ENCODE assay signal across 8 cellular contexts in genomic region chr5:1799602-1800469, GRCh38. TPM values are rescaled to one million over a fixed set of nuclear protein-coding genes. Genes with fewer than 3 reads are reported as not detected.
DNase-seq lines count a peak whose midpoint lies in the region; ATAC-seq and TF ChIP-seq lines count a peak whose summit lies in the region.

TSS of gene MRPL36 (minus strand) at chr5:1799837. CDS start at chr5:1798935, 902 bp downstream.

- H3K4me2 ChIP-seq in Karpas-422 (ENCODE audit: low read depth, low read length, poor library complexity, severe bottlenecking) = peak within 1 kb of the TSS; percentile 83

- H3K27ac ChIP-seq in Karpas-422 (ENCODE audit: low read length) (peak within 1 kb of the TSS; percentile 87), Peyer's patch (peak within 1 kb of the TSS; percentile 77 to 89 (median 86)), esophagus (ENCODE audit: low read depth in 2 of 2, low read length in 1 of 2) (peak within 1 kb of the TSS; percentile 69 to 88), mucosa of rectum (ENCODE audit: low read depth in 2 of 2, low read length in 2 of 2) (peak within 1 kb of the TSS; percentile 79 to 81)

- TF ChIP-seq POLR2A in Peyer's patch (IDR thresholded peaks at IDR 0.05) = peak; percentile 82 to 90

- H4K20me1 ChIP-seq in Karpas-422 (ENCODE audit: insufficient read depth, low read depth, low read length) = peaks cover 23% of the 10 kb centered on the region

- H3K27me3 ChIP-seq in Karpas-422 (ENCODE audit: low read length) (no peaks in the 10 kb centered on the region), Peyer's patch (no peaks in the 10 kb centered on the region), esophagus (ENCODE audit: control insufficient read depth in 1 of 2, insufficient read depth in 2 of 2, low read length in 2 of 2) (no peaks in the 10 kb centered on the region), mucosa of rectum (ENCODE audit: control insufficient read depth in 2 of 2, insufficient read depth in 2 of 2, low read length in 2 of 2) (no peaks in the 10 kb centered on the region)

- WGBS in esophagus, 2 donors = 2 to 3% methylated on average over 68 of the region's 68 CpGs

- H3K36me3 ChIP-seq in Karpas-422 (ENCODE audit: insufficient read depth, low read length) (peaks cover 33% of the 10 kb centered on the region; the same call in 1 of the 2 replicates), Peyer's patch (peaks cover 0 to 41% (median 0%) of the 10 kb centered on the region in 3 donors), esophagus (ENCODE audit: control insufficient read depth in 2 of 2, insufficient read depth in 2 of 2, low read length in 1 of 2) (peaks cover 5 to 33% of the 10 kb centered on the region in 2 donors), mucosa of rectum (ENCODE audit: control insufficient read depth in 2 of 2, insufficient read depth in 2 of 2, low read length in 2 of 2) (peaks cover 27 to 39% of the 10 kb centered on the region in 2 donors)

- no peaks in the 10 kb centered on the region for H3K27me3 Mint-ChIP-seq in activated T-cell treated with anti-CD3 and anti-CD28 coated beads, Interleukin-2, amount 50 U/mL, for 4 hours (ENCODE audit: low read depth)

- DNase-seq in DMS114 treated with DMSO at 0.1 percent for 48 hours (lab: John Stamatoyannopoulos, UW; ENCODE audit: unreplicated experiment) = peak; percentile 75
- DNase-seq in Karpas-422 = peak; percentile 97
- peak; percentile 94 to 98 (median 97) for DNase-seq in Peyer's patch
- DNase-seq in activated T-cell treated with anti-CD3 and anti-CD28 coated beads, Interleukin-2, amount 50 U/mL, for 4 hours = peak; percentile 90
- peak; percentile 84 to 91 for DNase-seq in stimulated activated CD8-positive, alpha-beta memory T cell treated with anti-CD3 and anti-CD28 coated beads, Interleukin-4, amount 100 ng/mL, for 4 hours (ENCODE audit: low read depth in 2 of 2, low spot score in 1 of 2)

- ATAC-seq in GM21717 (IDR thresholded peaks at IDR 0.05; ENCODE audit: unreplicated experiment) = peak; percentile 50
- ATAC-seq in activated T-cell treated with anti-CD3 and anti-CD28 coated beads, Interleukin-2, amount 50 U/mL, for 4 hours = peak; percentile 77 to 82

- H3K4me1 Mint-ChIP-seq in activated T-cell treated with anti-CD3 and anti-CD28 coated beads, Interleukin-2, amount 50 U/mL, for 4 hours (ENCODE audit: low read depth) = peaks cover 51% of the 10 kb centered on the region

- H3K9me2 ChIP-seq in Karpas-422 (replicated peaks; ENCODE audit: insufficient read depth, low read length) = no peaks in the 10 kb centered on the region

- H3K4me3 ChIP-seq in Karpas-422 (ENCODE audit: low read length) = peak within 1 kb of the TSS; percentile 85
- peak within 1 kb of the TSS; percentile 82 to 94 (median 87) for H3K4me3 ChIP-seq in Peyer's patch
- H3K4me3 ChIP-seq in esophagus (ENCODE audit: low read depth in 1 of 2, low read length in 2 of 2) = peak within 1 kb of the TSS; percentile 81 to 99
- peak within 1 kb of the TSS; percentile 81 to 97 for H3K4me3 ChIP-seq in mucosa of rectum (ENCODE audit: low read length in 2 of 2)

- peaks cover 40% of the 10 kb centered on the region for H3K36me3 Mint-ChIP-seq in activated T-cell treated with anti-CD3 and anti-CD28 coated beads, Interleukin-2, amount 50 U/mL, for 4 hours (ENCODE audit: insufficient read depth)

- H3K79me2 ChIP-seq in Karpas-422 (ENCODE audit: low read length) = peaks cover 55% of the 10 kb centered on the region

- H3K9ac ChIP-seq in Karpas-422 (ENCODE audit: low read length) = peak within 1 kb of the TSS; percentile 91
- H3K9ac ChIP-seq in mucosa of rectum (ENCODE audit: low read depth in 1 of 2, low read length in 2 of 2) = peak within 1 kb of the TSS; percentile 70 to 95

- H3K4me1 ChIP-seq in Karpas-422 (ENCODE audit: low read length) (peaks cover 44% of the 10 kb centered on the region), Peyer's patch (peaks cover 0 to 24% (median 3%) of the 10 kb centered on the region in 4 donors), esophagus (ENCODE audit: control insufficient read depth in 2 of 2, insufficient read depth in 2 of 2, low read length in 1 of 2) (peaks cover 5 to 6% of the 10 kb centered on the region in 2 donors), mucosa of rectum (ENCODE audit: control insufficient read depth in 2 of 2, insufficient read depth in 2 of 2, low read length in 2 of 2) (peaks cover 16 to 22% of the 10 kb centered on the region in 2 donors)

- H3K9me3 Mint-ChIP-seq in activated T-cell treated with anti-CD3 and anti-CD28 coated beads, Interleukin-2, amount 50 U/mL, for 4 hours = no peaks in the 10 kb centered on the region

- H2AFZ ChIP-seq in Karpas-422 (ENCODE audit: low read length) = no peak within 1 kb of the TSS

- peak in 2 of 6 experiments; percentile 6 to 13 for TF ChIP-seq CTCF in Peyer's patch (IDR thresholded peaks at IDR 0.05)

- H3K4me3 Mint-ChIP-seq in activated T-cell treated with anti-CD3 and anti-CD28 coated beads, Interleukin-2, amount 50 U/mL, for 4 hours = peak within 1 kb of the TSS; percentile 95

- H3K9me3 ChIP-seq in Karpas-422 (ENCODE audit: low read length) = no peaks in the 10 kb centered on the region
- H3K9me3 ChIP-seq in Peyer's patch = no peaks in the 10 kb centered on the region
- H3K9me3 ChIP-seq in esophagus (ENCODE audit: control insufficient read depth in 2 of 2, insufficient read depth in 1 of 2, low read depth in 1 of 2, low read length in 1 of 2) = no peaks in the 10 kb centered on the region
- H3K9me3 ChIP-seq in mucosa of rectum (ENCODE audit: control insufficient read depth in 2 of 2, low read length in 2 of 2) = no peaks in the 10 kb centered on the region

RNA-seq across cellular contexts. Expression of gene MRPL36, which starts in this region (rescaled TPM):
- total RNA-seq in Karpas-422 (2014; rRNA removed; shearing (Covaris generic); ENCODE audit: low replicate concordance) = 63.7 and 67.1 TPM in 2 replicates
- total RNA-seq in Peyer's patch = 10 to 100 TPM; 21.9 to 23.9 (median 23.3) TPM
- total RNA-seq in activated T-cell treated with anti-CD3 and anti-CD28 coated beads, Interleukin-2, amount 50 U/mL, for 4 hours = 10 to 100 TPM; 72.8 to 85.9 (median 77.8) TPM
- polyA plus RNA-seq in esophagus = 10 to 100 TPM; 32.6 to 78.2 TPM

Comparison
In these comparisons a context has a peak if more than half of its experiments do, and no peak if none do; other contexts are left out.
1. Peak in every context shown above with its lines: DNase-seq, ATAC-seq, H3K4me3 ChIP-seq and H3K27ac ChIP-seq.